Comparison of ENCODE assay signal across 26 cellular contexts in genomic region chr1:183550915-183551314, GRCh38. TPM values are rescaled to one million over a fixed set of nuclear protein-coding genes. Genes with fewer than 3 reads are reported as not detected.
DNase-seq lines count a peak whose midpoint lies in the region; ATAC-seq lines count a peak whose summit lies in the region.
"Had no signal": no experiment of that assay in that cellular context is flagged by ENCODE, and none has a peak within 500 bp of the region (broad histone marks: within the 10 kb centered on the region; RNA-seq: fewer than 3 reads in every experiment).

No MANE protein-coding gene starts in this region.

- H3K27ac Mint-ChIP-seq in activated CD4-positive, alpha-beta T cell treated with anti-CD3 and anti-CD28 coated beads for 36 hours = peak overlapping the region; percentile 57
- peak overlapping the region; percentile 34 for H3K27ac Mint-ChIP-seq in activated T-helper 2 cell treated with anti-CD3 and anti-CD28 coated beads, Interferon-gamma antibody, Interleukin-2, Interleukin-4, amounts not matched to agents 10 μg/mL and 5 μg/mL and 100 μg/mL, durations not matched to agents 14 hours and 24 hours and 36 hours
- peak overlapping the region; percentile 38 for H3K27ac Mint-ChIP-seq in memory B cell
- H3K27ac Mint-ChIP-seq: mesothelial cell of epicardium had no signal

- no peak for DNase-seq in activated CD4-positive, alpha-beta T cell treated with anti-CD3 and anti-CD28 coated beads for 36 hours
- DNase-seq in activated CD4-positive, alpha-beta T cell treated with anti-CD3 and anti-CD28 coated beads, Interleukin-2, amount 50 U/mL, for 48 hours = no peak
- DNase-seq in COLO668 (lab: John Stamatoyannopoulos, UW; ENCODE audit: unreplicated experiment) (peak; percentile 76), memory B cell (ENCODE audit: low spot score in 2 of 2) (no peak), NCI-H2081 treated with DMSO at 0.1 percent for 48 hours (lab: John Stamatoyannopoulos, UW) (no peak)
- no peak for DNase-seq in activated T-helper 2 cell treated with anti-CD3 and anti-CD28 coated beads, Interferon-gamma antibody, Interleukin-2, Interleukin-4, amounts not matched to agents 10 μg/mL and 5 μg/mL and 100 μg/mL, durations not matched to agents 14 hours and 24 hours and 36 hours (ENCODE audit: low spot score)
- DNase-seq: activated CD4-positive, CD25-positive, alpha-beta regulatory T cell treated with anti-CD3 and anti-CD28 coated beads, Interleukin-2, amount 50 U/mL, for 72 hours; activated gamma-delta T cell treated with Interleukin-2 at 50 U/mL for 16 hours; C1 segment of cervical spinal cord; central memory CD4-positive, alpha-beta T cell; foreskin keratinocyte; GDM1; hippocampal formation; left lung; MG63; NCI-H1417 treated with DMSO at 0.1 percent for 48 hours; NCI-H69; ovary; T-cell had no signal

- H3K4me1 Mint-ChIP-seq in activated CD4-positive, alpha-beta T cell treated with anti-CD3 and anti-CD28 coated beads for 36 hours = peaks cover 2% of the 10 kb centered on the region
- H3K4me1 Mint-ChIP-seq in activated T-helper 2 cell treated with anti-CD3 and anti-CD28 coated beads, Interferon-gamma antibody, Interleukin-2, Interleukin-4, amounts not matched to agents 10 μg/mL and 5 μg/mL and 100 μg/mL, durations not matched to agents 14 hours and 24 hours and 36 hours (ENCODE audit: low read depth) = peaks cover 5% of the 10 kb centered on the region
- H3K4me1 Mint-ChIP-seq in memory B cell = peaks cover 15% of the 10 kb centered on the region
- H3K4me1 Mint-ChIP-seq: T-cell had no signal

- no peaks in the 10 kb centered on the region for H3K9me3 Mint-ChIP-seq in activated CD4-positive, alpha-beta T cell treated with anti-CD3 and anti-CD28 coated beads for 36 hours (ENCODE audit: low read depth)
- no peaks in the 10 kb centered on the region for H3K9me3 Mint-ChIP-seq in activated T-helper 2 cell treated with anti-CD3 and anti-CD28 coated beads, Interferon-gamma antibody, Interleukin-2, Interleukin-4, amounts not matched to agents 10 μg/mL and 5 μg/mL and 100 μg/mL, durations not matched to agents 14 hours and 24 hours and 36 hours
- H3K9me3 Mint-ChIP-seq in memory B cell = no peaks in the 10 kb centered on the region
- H3K9me3 Mint-ChIP-seq: IgD-negative memory B cell; mesothelial cell of epicardium; natural killer cell treated with Interleukin-12 subunit alpha and Interleukin-12 subunit beta and Interleukin-15 and Interleukin-18, amount 100 ng/mL, for 72 hours; T-cell had no signal

- peaks cover 35% of the 10 kb centered on the region for H3K36me3 Mint-ChIP-seq in activated CD4-positive, alpha-beta T cell treated with anti-CD3 and anti-CD28 coated beads for 36 hours (ENCODE audit: low read depth)
- H3K36me3 Mint-ChIP-seq in activated T-helper 2 cell treated with anti-CD3 and anti-CD28 coated beads, Interferon-gamma antibody, Interleukin-2, Interleukin-4, amounts not matched to agents 10 μg/mL and 5 μg/mL and 100 μg/mL, durations not matched to agents 14 hours and 24 hours and 36 hours (ENCODE audit: low read depth) = peaks cover 81% of the 10 kb centered on the region
- peaks cover 21% of the 10 kb centered on the region for H3K36me3 Mint-ChIP-seq in memory B cell

- H3K27me3 Mint-ChIP-seq in activated CD4-positive, alpha-beta T cell treated with anti-CD3 and anti-CD28 coated beads for 36 hours = no peaks in the 10 kb centered on the region
- H3K27me3 Mint-ChIP-seq in activated T-helper 2 cell treated with anti-CD3 and anti-CD28 coated beads, Interferon-gamma antibody, Interleukin-2, Interleukin-4, amounts not matched to agents 10 μg/mL and 5 μg/mL and 100 μg/mL, durations not matched to agents 14 hours and 24 hours and 36 hours (ENCODE audit: low read depth) = no peaks in the 10 kb centered on the region
- H3K27me3 Mint-ChIP-seq in memory B cell = no peaks in the 10 kb centered on the region
- H3K27me3 Mint-ChIP-seq: IgD-negative memory B cell; natural killer cell treated with Interleukin-12 subunit alpha and Interleukin-12 subunit beta and Interleukin-15 and Interleukin-18, amount 100 ng/mL, for 72 hours; T-cell had no signal

- no peak overlapping the region for H3K4me3 Mint-ChIP-seq in activated CD4-positive, alpha-beta T cell treated with anti-CD3 and anti-CD28 coated beads for 36 hours
- no peak overlapping the region for H3K4me3 Mint-ChIP-seq in activated T-helper 2 cell treated with anti-CD3 and anti-CD28 coated beads, Interferon-gamma antibody, Interleukin-2, Interleukin-4, amounts not matched to agents 10 μg/mL and 5 μg/mL and 100 μg/mL, durations not matched to agents 14 hours and 24 hours and 36 hours (ENCODE audit: low read depth)
- H3K4me3 Mint-ChIP-seq in memory B cell = no peak overlapping the region
- H3K4me3 Mint-ChIP-seq: IgD-negative memory B cell; mesothelial cell of epicardium; natural killer cell treated with Interleukin-12 subunit alpha and Interleukin-12 subunit beta and Interleukin-15 and Interleukin-18, amount 100 ng/mL, for 72 hours; T-cell had no signal

- ATAC-seq in activated CD4-positive, alpha-beta T cell treated with anti-CD3 and anti-CD28 coated beads for 36 hours = no peak
- ATAC-seq in memory B cell (ENCODE audit: low read depth) = no peak
- no peak for ATAC-seq in HG03175 (IDR thresholded peaks at IDR 0.05; ENCODE audit: unreplicated experiment)
- no peak for ATAC-seq in GM19467 (IDR thresholded peaks at IDR 0.05; ENCODE audit: unreplicated experiment)
- ATAC-seq: foreskin keratinocyte; HCT116; left lung; natural killer cell treated with Interleukin-12 subunit alpha and Interleukin-12 subunit beta and Interleukin-15 and Interleukin-18, amount 100 ng/mL, for 72 hours; Right ventricle myocardium inferior; T-cell had no signal

- POLR2A ChIA-PET in activated CD4-positive, alpha-beta T cell treated with anti-CD3 and anti-CD28 coated beads for 36 hours (lab: Charles Lee) = no interaction called here

- CTCF ChIA-PET in activated CD4-positive, alpha-beta T cell treated with anti-CD3 and anti-CD28 coated beads for 36 hours (lab: Charles Lee) = interaction anchor here (1.4 kb wide), 1 partner anchor 18 kb away, joined by 3 read pairs; no protein-coding TSS in a partner anchor

- intact Hi-C loops in activated CD4-positive, alpha-beta T cell treated with anti-CD3 and anti-CD28 coated beads for 36 hours (cut with DNase I, micrococcal nuclease) = no loop called here
- intact Hi-C loops in activated T-helper 2 cell treated with anti-CD3 and anti-CD28 coated beads, Interferon-gamma antibody, Interleukin-2, Interleukin-4, amounts not matched to agents 10 μg/mL and 5 μg/mL and 100 μg/mL, durations not matched to agents 14 hours and 24 hours and 36 hours (cut with micrococcal nuclease) = no loop called here

RNA-seq across cellular contexts. Expression of gene NCF2, which starts 39.3 kb away (rescaled TPM):
- 1 to 10 TPM; 8.7 to 9.0 TPM for total RNA-seq in activated CD4-positive, alpha-beta T cell treated with anti-CD3 and anti-CD28 coated beads for 36 hours
- 2.2 and 2.6 TPM in 2 replicates for total RNA-seq in activated T-helper 2 cell treated with anti-CD3 and anti-CD28 coated beads, Interferon-gamma antibody, Interleukin-2, Interleukin-4, amounts not matched to agents 10 μg/mL and 5 μg/mL and 100 μg/mL, durations not matched to agents 14 hours and 24 hours and 36 hours
- total RNA-seq: mesothelial cell of epicardium had no signal
